15 cellular contexts compared by ENCODE assay signal in genomic region chr15:72340366-72340765, GRCh38. TPM values are rescaled to one million over a fixed set of nuclear protein-coding genes. Genes with fewer than 3 reads are reported as not detected.
DNase-seq lines count a peak whose midpoint lies in the region; ATAC-seq and TF ChIP-seq lines count a peak whose summit lies in the region.
"Had no signal": no experiment of that assay in that cellular context is flagged by ENCODE, and none has a peak within 500 bp of the region (broad histone marks: within the 10 kb centered on the region; RNA-seq: fewer than 3 reads in every experiment).

No MANE protein-coding gene starts in this region.

- H3K9me3 Mint-ChIP-seq in nephron, result no peaks in the 10 kb centered on the region
- H3K9me3 Mint-ChIP-seq: WTC11 had no signal

- H3K4me3 ChIP-seq in epithelial cell of esophagus (ENCODE audit: low read length), result no peak overlapping the region
- H3K4me3 ChIP-seq: HAP-1, lung, skin epidermis had no signal

- DNase-seq in Daoy (ENCODE audit: low read depth) (peak; percentile 24), RPMI7951 (ENCODE audit: low read depth) (peak; percentile 15), epithelial cell of esophagus (ENCODE audit: low read depth) (peak; percentile 6), islet precursor cell (no peak), dermis blood vessel endothelial cell (no peak)
- no peak for DNase-seq in stimulated activated naive CD8-positive, alpha-beta T cell treated with anti-CD3 and anti-CD28 coated beads, Interleukin-15, Interleukin-2, amounts not matched to agents 100 U/mL and 50 U/mL, for 24 hours
- DNase-seq: activated naive CD4-positive, alpha-beta T cell treated with anti-CD3 and anti-CD28 coated beads, Interleukin-2, amount 50 U/mL, for 16 hours; NCI-H510A had no signal

- H3K36me3 Mint-ChIP-seq in nephron (ENCODE audit: low read depth), result peaks cover 16% of the 10 kb centered on the region

- no peak for ATAC-seq in stimulated activated naive CD8-positive, alpha-beta T cell treated with anti-CD3 and anti-CD28 coated beads, Interleukin-15, Interleukin-2, amounts not matched to agents 100 U/mL and 50 U/mL, for 24 hours
- no peak for ATAC-seq in GM18868 (IDR thresholded peaks at IDR 0.05; ENCODE audit: unreplicated experiment)

- no peaks in the 10 kb centered on the region for H3K27me3 Mint-ChIP-seq in nephron (ENCODE audit: low read depth)

- H3K4me1 Mint-ChIP-seq in nephron, result peaks cover 12% of the 10 kb centered on the region

- TF ChIP-seq CTCF in epithelial cell of esophagus (IDR thresholded peaks at IDR 0.05; ENCODE audit: insufficient read depth, low read depth, low read length, missing control alignments) (no peak), nephron (IDR thresholded peaks at IDR 0.05; ENCODE audit: unreplicated experiment in 3 of 3) (no peak)

- H3K27ac Mint-ChIP-seq in nephron, result peak overlapping the region in 2 of 3 experiments; percentile 15 to 75

- H3K4me3 Mint-ChIP-seq in nephron, result no peak overlapping the region
- H3K4me3 Mint-ChIP-seq: WTC11 had no signal

RNA-seq across cellular contexts. Expression of gene CELF6, which starts 20.4 kb away (rescaled TPM):
- 0.40 and 0.57 TPM in 2 replicates for total RNA-seq in Daoy (2014; rRNA removed; shearing (Covaris generic))
- not detected in 2 replicates for total RNA-seq in RPMI7951 (2014; rRNA removed; shearing (Covaris generic))
- 0.17 TPM in 1 of 2 replicates, not detected in the other for total RNA-seq in dermis blood vessel endothelial cell
- total RNA-seq: WTC11 had no signal

RNA-seq across cellular contexts. Expression of gene HEXA, which starts 35.4 kb away (rescaled TPM):
- total RNA-seq in Daoy (2014; rRNA removed; shearing (Covaris generic)), result 46.7 and 49.1 TPM in 2 replicates
- 89.2 and 128 TPM in 2 replicates for total RNA-seq in RPMI7951 (2014; rRNA removed; shearing (Covaris generic))
- total RNA-seq in dermis blood vessel endothelial cell, result 62.9 and 72.8 TPM in 2 replicates

RNA-seq across cellular contexts. Expression of gene TMEM202, which starts 57.7 kb away (rescaled TPM):
- total RNA-seq in Daoy (2014; rRNA removed; shearing (Covaris generic)), result not detected in 2 replicates
- not detected in 2 replicates for total RNA-seq in RPMI7951 (2014; rRNA removed; shearing (Covaris generic))
- not detected in 2 replicates for total RNA-seq in dermis blood vessel endothelial cell
- total RNA-seq: cardiac septum, lung, WTC11 had no signal

Comparison
In these comparisons a context has a peak if more than half of its experiments do, and no peak if none do; other contexts are left out.
1. DNase-seq: peak in Daoy (single experiment), RPMI7951 (single experiment) and epithelial cell of esophagus (single experiment); none in stimulated activated naive CD8-positive, alpha-beta T cell treated with anti-CD3 and anti-CD28 coated beads, Interleukin-15, Interleukin-2, amounts not matched to agents 100 U/mL and 50 U/mL, for 24 hours (single experiment), islet precursor cell (single experiment) and dermis blood vessel endothelial cell (single experiment).